Comparison of ENCODE assay signal across 13 cellular contexts in genomic region chr13:95485045-95485517, GRCh38.
DNase-seq lines count a peak whose midpoint lies in the region; ATAC-seq and TF ChIP-seq lines count a peak whose summit lies in the region.
"Had no signal": no experiment of that assay in that cellular context is flagged by ENCODE, and none has a peak within 500 bp of the region (broad histone marks: within the 10 kb centered on the region; RNA-seq: fewer than 3 reads in every experiment).

No MANE protein-coding gene starts in this region.

- H3K4me1 ChIP-seq in adipocyte (ENCODE audit: control insufficient read depth, insufficient read depth, low read length) (peaks cover 16% of the 10 kb centered on the region), right atrium auricular region (no peaks in the 10 kb centered on the region)
- H3K4me1 ChIP-seq: esophagus muscularis mucosa, lower lobe of right lung had no signal

- in situ Hi-C loops in KBM-7 (cut with MboI; ENCODE audit: low pct_unique_long_range_greater_than_20kb, low sequenced_read_pairs) = no loop called here

- no peaks in the 10 kb centered on the region for H3K9me3 ChIP-seq in adipocyte (ENCODE audit: control insufficient read depth, low read length)
- peaks cover 0 to 4% of the 10 kb centered on the region in 2 donors for H3K9me3 ChIP-seq in right atrium auricular region
- H3K9me3 ChIP-seq: lower lobe of right lung had no signal

- no peak overlapping the region for H3K4me3 ChIP-seq in adipocyte (ENCODE audit: low read length)
- no peak overlapping the region for H3K4me3 ChIP-seq in right atrium auricular region
- H3K4me3 ChIP-seq: esophagus muscularis mucosa, lower lobe of right lung had no signal

- peak overlapping the region in 1 of 2 donors; percentile 13 for H3K27ac ChIP-seq in right atrium auricular region
- H3K27ac ChIP-seq: esophagus muscularis mucosa, lower lobe of right lung had no signal

- DNase-seq in AG08395 (ENCODE audit: low spot score) (peak; percentile 26), HT-29 (ENCODE audit: low spot score) (peak; percentile 31), adipocyte (ENCODE audit: low read depth) (peak; percentile 41), right atrium auricular region (ENCODE audit: low spot score) (peak; percentile 54), KBM-7 (no peak), NCI-H2107 treated with DMSO at 0.1 percent for 48 hours (lab: John Stamatoyannopoulos, UW; ENCODE audit: unreplicated experiment) (no peak)
- DNase-seq: activated CD4-positive, alpha-beta memory T cell treated with anti-CD3 and anti-CD28 coated beads, Interleukin-2, amount 10 ng/mL, durations not matched to agents 7 days and 5 days; lower lobe of right lung; NCI-H187 had no signal

- no peak for TF ChIP-seq CTCF in right atrium auricular region (IDR thresholded peaks at IDR 0.05)

- H3K27me3 ChIP-seq in adipocyte (replicated peaks; ENCODE audit: control insufficient read depth, insufficient read depth, low read length) (no peaks in the 10 kb centered on the region), right atrium auricular region (no peaks in the 10 kb centered on the region)
- H3K27me3 ChIP-seq: esophagus muscularis mucosa had no signal

- no peak overlapping the region for H3K9ac ChIP-seq in adipocyte (ENCODE audit: low read length)

- H3K36me3 ChIP-seq in adipocyte (ENCODE audit: control insufficient read depth, insufficient read depth, low read length, severe bottlenecking) (no peaks in the 10 kb centered on the region), right atrium auricular region (no peaks in the 10 kb centered on the region)
- H3K36me3 ChIP-seq: esophagus muscularis mucosa, lower lobe of right lung had no signal

- ATAC-seq in HG03342 (IDR thresholded peaks at IDR 0.05; ENCODE audit: unreplicated experiment) (no peak), HG03135 (IDR thresholded peaks at IDR 0.05; ENCODE audit: unreplicated experiment) (no peak)
- ATAC-seq: sciatic nerve had no signal

Comparison
In these comparisons a context has a peak if more than half of its experiments do, and no peak if none do; other contexts are left out.
1. DNase-seq: peak in AG08395 (single experiment), HT-29 (single experiment), adipocyte (single experiment) and right atrium auricular region (single experiment); none in KBM-7 (single experiment) and NCI-H2107 treated with DMSO at 0.1 percent for 48 hours (single experiment).